In genomic region chr20:38221041-38221589, GRCh38 we compare ENCODE assay signal across 1 cellular context.
TF ChIP-seq lines count a peak whose summit lies in the region.

No MANE protein-coding gene starts in this region.

TF ChIP-seq in GM12878, 131 proteins besides CTCF, POLR2A, EP300 and RAD21 (continued from another document):
- TF ChIP-seq BCLAF1 (IDR thresholded peaks at IDR 0.05), result no peak
- no peak for TF ChIP-seq BMI1 (IDR thresholded peaks at IDR 0.05; ENCODE audit: borderline replicate concordance)
- TF ChIP-seq ZNF24 (IDR thresholded peaks at IDR 0.05), result no peak
- no peak for TF ChIP-seq ZSCAN29 (IDR thresholded peaks at IDR 0.05)
- TF ChIP-seq PRDM15 (CRISPR knock-in tag; IDR thresholded peaks at IDR 0.05), result no peak
- TF ChIP-seq ATF2 (IDR thresholded peaks at IDR 0.05; ENCODE audit: low read length), result no peak
- no peak for TF ChIP-seq ZNF592 (IDR thresholded peaks at IDR 0.05)
- no peak for TF ChIP-seq KLF5 (IDR thresholded peaks at IDR 0.05; ENCODE audit: partially characterized antibody)
- TF ChIP-seq GATAD2B (conservative IDR thresholded peaks at IDR 0.05; ENCODE audit: low read depth), result no peak
- 0 out of 2 replicates have a peak, but pooled peaks have one; percentile 5 for TF ChIP-seq MYB (IDR thresholded peaks at IDR 0.05; ENCODE audit: borderline replicate concordance, low read depth, low read length)
- TF ChIP-seq SMARCA5 (IDR thresholded peaks at IDR 0.05), result no peak
- TF ChIP-seq CUX1 (IDR thresholded peaks at IDR 0.05; ENCODE audit: insufficient replicate concordance, low read depth, low read length), result no peak
- TF ChIP-seq BCL11A (IDR thresholded peaks at IDR 0.05; ENCODE audit: low read depth, low read length), result no peak
- no peak for TF ChIP-seq PKNOX1 (IDR thresholded peaks at IDR 0.05)
- TF ChIP-seq ZBTB4 (CRISPR knock-in tag; IDR thresholded peaks at IDR 0.05), result no peak
- TF ChIP-seq CEBPB (IDR thresholded peaks at IDR 0.05; ENCODE audit: borderline replicate concordance in 1 of 2, low read depth in 2 of 2, low read length in 2 of 2), result no peak
- TF ChIP-seq HCFC1 (IDR thresholded peaks at IDR 0.05; ENCODE audit: low read length), result 0 out of 2 replicates have a peak, but pooled peaks have one; percentile 22
- no peak for TF ChIP-seq IKZF2 (IDR thresholded peaks at IDR 0.05)
- TF ChIP-seq HSF1 (IDR thresholded peaks at IDR 0.05; ENCODE audit: low read depth, low read length), result no peak
- TF ChIP-seq SMC3 (IDR thresholded peaks at IDR 0.05; ENCODE audit: borderline replicate concordance, low read length), result peak; percentile 92
- no peak for TF ChIP-seq RFX5 (IDR thresholded peaks at IDR 0.05; ENCODE audit: low read depth, low read length)
